In genomic region chr15:74995779-74996765, GRCh38 we compare ENCODE assay signal across 1 cellular context.
TF ChIP-seq lines count a peak whose summit lies in the region.

No MANE protein-coding gene starts in this region.

TF ChIP-seq in H1, 55 proteins besides CTCF, POLR2A, EP300 and RAD21:
- no peak for TF ChIP-seq HDAC2 (IDR thresholded peaks at IDR 0.05; ENCODE audit: borderline replicate concordance in 1 of 2, low read depth in 2 of 2, low read length in 2 of 2)
- no peak for TF ChIP-seq GABPA (IDR thresholded peaks at IDR 0.05; ENCODE audit: borderline replicate concordance, insufficient read depth, low read length)
- 0 out of 2 replicates have a peak, but pooled peaks have one; percentile 3 for TF ChIP-seq TEAD4 (IDR thresholded peaks at IDR 0.05; ENCODE audit: low read depth, low read length)
- TF ChIP-seq CBX8 (IDR thresholded peaks at IDR 0.05; ENCODE audit: borderline replicate concordance, low read depth, low read length) = no peak
- no peak for TF ChIP-seq TBP (IDR thresholded peaks at IDR 0.05; ENCODE audit: low read depth, low read length)
- no peak for TF ChIP-seq KDM5A (IDR thresholded peaks at IDR 0.05; ENCODE audit: low read length)
- peak; percentile 18 for TF ChIP-seq KDM4A (IDR thresholded peaks at IDR 0.05; ENCODE audit: low read depth, low read length, severe bottlenecking)
- TF ChIP-seq PHF8 (conservative IDR thresholded peaks at IDR 0.05; ENCODE audit: low read depth, low read length) = peak; percentile 14; the same call in 1 of the 2 replicates
- TF ChIP-seq CTBP2 (IDR thresholded peaks at IDR 0.05; ENCODE audit: borderline replicate concordance, insufficient read depth, insufficient read length, low read length) = no peak
- peak in 1 of 2 experiments; percentile 22; a peak in 1 of 4 replicates for TF ChIP-seq SIN3A (conservative IDR thresholded peaks at IDR 0.05 in 1 of 2, IDR thresholded peaks at IDR 0.05 in 1 of 2; ENCODE audit: low read depth in 1 of 2, low read length in 2 of 2)
- no peak for TF ChIP-seq JUND (IDR thresholded peaks at IDR 0.05; ENCODE audit: low read length)
- TF ChIP-seq SRF (IDR thresholded peaks at IDR 0.05; ENCODE audit: low read depth, low read length) = no peak
- no peak for TF ChIP-seq SIRT6 (IDR thresholded peaks at IDR 0.05; ENCODE audit: low read length)
- no peak for TF ChIP-seq CHD1 (IDR thresholded peaks at IDR 0.05; ENCODE audit: low read depth, low read length)
- no peak for TF ChIP-seq SP1 (IDR thresholded peaks at IDR 0.05; ENCODE audit: low read depth, low read length)
- TF ChIP-seq HDAC6 (IDR thresholded peaks at IDR 0.05; ENCODE audit: low read depth, low read length) = no peak
- TF ChIP-seq BCL11A (IDR thresholded peaks at IDR 0.05; ENCODE audit: low read depth in 2 of 2, low read length in 2 of 2) = no peak
- no peak for TF ChIP-seq NRF1 (IDR thresholded peaks at IDR 0.05; ENCODE audit: low read depth, low read length)
- TF ChIP-seq SP4 (IDR thresholded peaks at IDR 0.05; ENCODE audit: low read length) = no peak
- TF ChIP-seq, protein P1, sequence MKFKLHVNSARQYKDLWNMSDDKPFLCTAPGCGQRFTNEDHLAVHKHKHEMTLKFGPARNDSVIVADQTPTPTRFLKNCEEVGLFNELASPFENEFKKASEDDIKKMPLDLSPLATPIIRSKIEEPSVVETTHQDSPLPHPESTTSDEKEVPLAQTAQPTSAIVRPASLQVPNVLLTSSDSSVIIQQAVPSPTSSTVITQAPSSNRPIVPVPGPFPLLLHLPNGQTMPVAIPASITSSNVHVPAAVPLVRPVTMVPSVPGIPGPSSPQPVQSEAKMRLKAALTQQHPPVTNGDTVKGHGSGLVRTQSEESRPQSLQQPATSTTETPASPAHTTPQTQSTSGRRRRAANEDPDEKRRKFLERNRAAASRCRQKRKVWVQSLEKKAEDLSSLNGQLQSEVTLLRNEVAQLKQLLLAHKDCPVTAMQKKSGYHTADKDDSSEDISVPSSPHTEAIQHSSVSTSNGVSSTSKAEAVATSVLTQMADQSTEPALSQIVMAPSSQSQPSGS (IDR thresholded peaks at IDR 0.05; ENCODE audit: low read length) = no peak
- TF ChIP-seq SAP30 (IDR thresholded peaks at IDR 0.05; ENCODE audit: insufficient read depth, insufficient replicate concordance, low read length) = no peak
- no peak for TF ChIP-seq ZNF274 (IDR thresholded peaks at IDR 0.05; ENCODE audit: borderline replicate concordance, extremely low read depth, low read length)
- TF ChIP-seq YY1 (IDR thresholded peaks at IDR 0.05; ENCODE audit: low read depth, low read length) = peak; percentile 40; the same call in 1 of the 2 replicates
- TF ChIP-seq EZH2 (IDR thresholded peaks at IDR 0.05; ENCODE audit: low read depth, low read length, severe bottlenecking) = no peak
